Comparison of ENCODE assay signal across 8 cellular contexts in the genomic region with DNA sequence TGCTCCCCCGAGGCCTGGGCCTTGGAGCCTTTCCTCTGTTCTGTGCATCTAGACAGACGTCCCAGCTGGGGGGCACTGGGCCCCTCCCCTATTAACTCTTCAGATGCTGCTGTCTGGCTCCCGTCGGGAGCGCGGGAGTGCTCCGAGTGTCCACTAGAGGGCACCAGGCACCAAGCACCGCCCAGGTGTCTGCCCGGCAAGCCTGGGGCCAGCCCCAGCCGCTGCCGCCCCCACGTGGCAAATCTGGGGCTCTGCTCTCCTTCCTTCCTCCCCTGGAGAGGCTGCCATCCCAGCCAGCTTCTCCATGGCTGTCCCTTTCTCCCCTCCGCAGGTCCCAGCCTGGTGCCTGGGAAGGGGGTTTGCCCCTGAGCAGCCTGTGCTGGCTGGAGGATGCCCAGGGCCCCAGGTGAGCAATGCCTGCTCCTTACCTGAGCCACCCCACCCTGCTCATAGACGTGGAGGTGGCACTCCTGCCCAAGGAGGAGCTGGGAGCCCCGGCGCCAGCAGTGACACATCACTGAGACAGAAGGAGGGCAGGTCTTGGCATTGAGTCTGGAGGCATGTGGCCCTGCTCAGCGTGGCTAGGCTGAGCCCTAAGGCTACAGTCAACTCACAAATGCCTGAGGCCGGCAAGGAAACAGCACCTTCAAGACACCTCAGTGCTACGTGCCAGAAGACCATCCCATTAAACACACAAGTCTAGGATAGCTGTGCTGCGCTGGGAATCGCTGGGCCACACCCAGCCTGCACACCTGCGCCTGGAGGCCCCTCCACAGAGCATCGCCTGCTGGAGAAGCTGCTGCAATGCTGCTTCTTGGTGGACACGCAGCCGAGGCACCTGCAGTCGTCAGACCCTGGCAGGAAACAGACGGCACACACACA. TPM values are rescaled to one million over a fixed set of nuclear protein-coding genes. Genes with fewer than 3 reads are reported as not detected.
DNase-seq lines count a peak whose midpoint lies in the region; ATAC-seq, FAIRE-seq and TF ChIP-seq lines count a peak whose summit lies in the region.

No MANE protein-coding gene starts in this region.

- H3K27ac ChIP-seq in heart left ventricle: peak overlapping the region in 1 of 12 donors; percentile 64
- peak overlapping the region in 1 of 2 donors; percentile 48 for H3K27ac ChIP-seq in prostate gland

- TF ChIP-seq POLR2A in heart left ventricle (IDR thresholded peaks at IDR 0.05) (peak in 1 of 2 donors; percentile 19), prostate gland (IDR thresholded peaks at IDR 0.05) (no peak)

- no peaks in the 10 kb centered on the region for H3K4me1 ChIP-seq in HAP-1
- H3K4me1 ChIP-seq in heart left ventricle: peaks cover 0 to 45% (median 13%) of the 10 kb centered on the region in 12 donors
- H3K4me1 ChIP-seq in prostate gland (replicated peaks): no peaks in the 10 kb centered on the region

- 26 to 64% (median 35%) methylated on average over 12 to 27 of the region's 27 CpGs for WGBS in heart left ventricle, 4 donors
- WGBS in prostate gland: 11% methylated on average over 23 of the region's 27 CpGs

- DNase-seq in DMS79 (lab: John Stamatoyannopoulos, UW) (peak; percentile 20), HAP-1 (ENCODE audit: low spot score in 2 of 2) (peak; percentile 79 to 92), NCI-H146 (lab: John Stamatoyannopoulos, UW) (peak; percentile 83), SW480 (ENCODE audit: low spot score) (peak; percentile 79), heart left ventricle (peak; percentile 83 to 93 (median 86)), prostate gland (ENCODE audit: low spot score) (peak; percentile 77), urothelium cell line (ENCODE audit: low spot score) (peak; percentile 97)
- peak; percentile 64 for DNase-seq in activated naive CD8-positive, alpha-beta T cell treated with anti-CD3 and anti-CD28 coated beads, Interleukin-2, amount 50 U/mL, for 16 hours (ENCODE audit: low read depth, low spot score)

- peak; percentile 82 for FAIRE-seq in urothelium cell line (lab: Jason Lieb, UNC)

- intact Hi-C loops in heart left ventricle (cut with DNase I) (loop anchor here in 9 of 10 donors (1.0 to 5.0 kb wide), 10 partner anchors 64 to 172 kb away; partner anchors contain the start of genes TMC6 (in 2 of the 9), AFMID (in 1 of the 9) and TK1 (in 1 of the 9)), prostate gland (cut with DNase I) (loop anchor here (2.0 to 5.0 kb wide), 3 partner anchors 139 to 229 kb away; no protein-coding TSS in a partner anchor)

- in situ Hi-C loops in HAP-1 (cut with MboI; ENCODE audit: low sequenced_read_pairs): no loop called here

- no peaks in the 10 kb centered on the region for H3K9me3 ChIP-seq in HAP-1
- no peaks in the 10 kb centered on the region for H3K9me3 ChIP-seq in heart left ventricle
- no peaks in the 10 kb centered on the region for H3K9me3 ChIP-seq in prostate gland

- H3K27me3 ChIP-seq in HAP-1 (ENCODE audit: low read depth) (no peaks in the 10 kb centered on the region), heart left ventricle (no peaks in the 10 kb centered on the region), prostate gland (replicated peaks; ENCODE audit: insufficient read depth) (no peaks in the 10 kb centered on the region)

- peak; percentile 60 to 80 (median 76) for ATAC-seq in heart left ventricle

- peak; percentile 97 to 100 (median 100) for TF ChIP-seq CTCF in heart left ventricle (IDR thresholded peaks at IDR 0.05)
- TF ChIP-seq CTCF in prostate gland (IDR thresholded peaks at IDR 0.05): peak; percentile 95 to 100 (median 99)

- no peak overlapping the region for H3K4me3 ChIP-seq in HAP-1
- H3K4me3 ChIP-seq in heart left ventricle: peak overlapping the region in 2 of 12 donors; percentile 18 to 38
- no peak overlapping the region for H3K4me3 ChIP-seq in prostate gland

- H3K36me3 ChIP-seq in HAP-1 (replicated peaks): no peaks in the 10 kb centered on the region
- no peaks in the 10 kb centered on the region for H3K36me3 ChIP-seq in heart left ventricle
- no peaks in the 10 kb centered on the region for H3K36me3 ChIP-seq in prostate gland

RNA-seq across cellular contexts. Expression of gene TMEM235, which starts 19.7 kb away (rescaled TPM):
- not detected for total RNA-seq in heart left ventricle
- polyA plus RNA-seq in heart left ventricle: not detected
- total RNA-seq in prostate gland: not detected

RNA-seq across cellular contexts. Expression of gene BIRC5, which starts 37.1 kb away (rescaled TPM):
- 10 to 100 TPM in 1 of 9 donors, 1 to 10 TPM in 3, under 1 TPM in 3, not detected in 2; 0.50 to 10.9 (median 1.1) TPM for total RNA-seq in heart left ventricle
- under 1 TPM; 0.11 to 0.28 TPM for polyA plus RNA-seq in heart left ventricle
- 1 to 10 TPM; 4.6 to 7.0 TPM for total RNA-seq in prostate gland

Comparison
In these comparisons a context has a peak if more than half of its experiments do, and no peak if none do; other contexts are left out.
1. DNase-seq: peak in every context shown above with its lines; median percentile 97 in urothelium cell line; 86 in heart left ventricle; 86 in HAP-1; 83 in NCI-H146; 79 in SW480; 77 in prostate gland; 64 in activated naive CD8-positive, alpha-beta T cell treated with anti-CD3 and anti-CD28 coated beads, Interleukin-2, amount 50 U/mL, for 16 hours; 20 in DMS79.